ENCODE assay signal across 1 cellular context in genomic region chr11:9265211-9266131, GRCh38.
A peak's percentile ranks its signal among the peaks of the same experiment; 100 is the strongest.
TF ChIP-seq lines count a peak whose summit lies in the region.

TSS of gene DENND5A (minus strand) at chr11:9265350. CDS start at chr11:9265069, 281 bp downstream.

TF ChIP-seq in K562, 482 proteins besides CTCF, POLR2A, EP300 and RAD21 (continued from another document and continues in another):
- TF ChIP-seq ZBED1 (IDR thresholded peaks at IDR 0.05) (peak; percentile 45; the same call in 1 of the 2 replicates), MTA3 (IDR thresholded peaks at IDR 0.05; ENCODE audit: borderline replicate concordance) (peak; percentile 22; the same call in 1 of the 2 replicates), ZSCAN32 (CRISPR knock-in tag; IDR thresholded peaks at IDR 0.05) (0 out of 2 replicates have a peak, but pooled peaks have one; percentile 1), ZNF699 (CRISPR knock-in tag; IDR thresholded peaks at IDR 0.05; ENCODE audit: insufficient replicate concordance) (no peak), ZBTB7A (IDR thresholded peaks at IDR 0.05; ENCODE audit: borderline replicate concordance, control insufficient read depth, low read depth, low read length) (peak; percentile 84; the same call in 1 of the 2 replicates), ZNF785 (CRISPR knock-in tag; IDR thresholded peaks at IDR 0.05) (no peak), BCL6 (CRISPR knock-in tag; IDR thresholded peaks at IDR 0.05) (no peak), ESRRA (IDR thresholded peaks at IDR 0.05; ENCODE audit: borderline replicate concordance, low read depth) (peak; percentile 45; the same call in 1 of the 2 replicates), IFI16 (CRISPR knock-in tag; IDR thresholded peaks at IDR 0.05) (no peak), HDAC1 (IDR thresholded peaks at IDR 0.05) (0 out of 4 replicates have a peak, but pooled peaks of 1 of the 2 experiments have one; percentile 8), CUX1 (CRISPR knock-in tag; IDR thresholded peaks at IDR 0.05) (no peak), NFRKB (IDR thresholded peaks at IDR 0.05; ENCODE audit: low read depth) (no peak), ZFX (CRISPR knock-in tag; IDR thresholded peaks at IDR 0.05) (peak; percentile 78), MAFF (IDR thresholded peaks at IDR 0.05; ENCODE audit: low read length) (no peak), SUPT5H (IDR thresholded peaks at IDR 0.05) (peak; percentile 45; the same call in 1 of the 2 replicates), NCOA6 (IDR thresholded peaks at IDR 0.05) (no peak), HMGN3 (IDR thresholded peaks at IDR 0.05; ENCODE audit: borderline replicate concordance, extremely low read depth, insufficient read length, low read depth, low read length) (peak; percentile 39), NONO (IDR thresholded peaks at IDR 0.05; ENCODE audit: low read depth in 2 of 2, low read length in 1 of 2) (peak in 1 of 2 experiments; percentile 58; a peak in 2 of 4 replicates), ZNF274 (IDR thresholded peaks at IDR 0.05; ENCODE audit: borderline replicate concordance, low read depth, low read length) (no peak), FOSL1 (tag; conservative IDR thresholded peaks at IDR 0.05) (no peak), PHF8 (IDR thresholded peaks at IDR 0.05; ENCODE audit: borderline replicate concordance, low read length) (peak; percentile 59; the same call in 1 of the 2 replicates), ATF3 (IDR thresholded peaks at IDR 0.05) (peak; percentile 86), ATF3 (CRISPR knock-in tag; conservative IDR thresholded peaks at IDR 0.05) (no peak), MNT (conservative IDR thresholded peaks at IDR 0.05) (peak in 1 of 2 experiments; percentile 66; a peak in 3 of 4 replicates), JUN (IDR thresholded peaks at IDR 0.05; ENCODE audit: borderline replicate concordance, low read depth, low read length) (peak; percentile 72), JUN (CRISPR knock-in tag; IDR thresholded peaks at IDR 0.05; ENCODE audit: borderline replicate concordance) (no peak), NR4A1 (CRISPR knock-in tag; IDR thresholded peaks at IDR 0.05) (no peak), NR4A1 (tag; IDR thresholded peaks at IDR 0.05) (peak; percentile 26; the same call in 1 of the 2 replicates), MXI1 (IDR thresholded peaks at IDR 0.05; ENCODE audit: low read depth, low read length) (peak; percentile 37; the same call in 1 of the 2 replicates), LCOR (CRISPR knock-in tag; IDR thresholded peaks at IDR 0.05) (no peak), MAZ (CRISPR knock-in tag; conservative IDR thresholded peaks at IDR 0.05 in 1 of 2, IDR thresholded peaks at IDR 0.05 in 1 of 2) (peak; percentile 63 to 91; a peak in 3 of 4 replicates), GABPB1 (CRISPR knock-in tag; IDR thresholded peaks at IDR 0.05) (peak; percentile 28; the same call in 1 of the 2 replicates), HCFC1 (IDR thresholded peaks at IDR 0.05; ENCODE audit: low read depth, low read length) (peak; percentile 44; the same call in 1 of the 2 replicates), ZNF77 (CRISPR knock-in tag; IDR thresholded peaks at IDR 0.05) (no peak), TBP (optimal IDR thresholded peaks at IDR 0.05; ENCODE audit: low read depth, low read length) (peak; percentile 70), ZNF431 (CRISPR knock-in tag; IDR thresholded peaks at IDR 0.05) (no peak), YY1 (IDR thresholded peaks at IDR 0.05; ENCODE audit: borderline replicate concordance in 1 of 3, control insufficient read depth in 1 of 3, extremely low read depth in 1 of 3, insufficient read depth in 3 of 3, insufficient read length in 1 of 3, insufficient replicate concordance in 2 of 3, low read depth in 1 of 3, low read length in 2 of 3) (peak in 2 of 3 experiments; percentile 6 to 10), POLR2B (IDR thresholded peaks at IDR 0.05; ENCODE audit: low read depth, partially characterized antibody) (peak; percentile 45), CCNT2 (IDR thresholded peaks at IDR 0.05; ENCODE audit: borderline replicate concordance, extremely low read depth, insufficient read length, low read depth, low read length) (peak; percentile 60), CXXC5 (CRISPR knock-in tag; IDR thresholded peaks at IDR 0.05) (peak; percentile 90), KLF13 (tag; IDR thresholded peaks at IDR 0.05; ENCODE audit: borderline replicate concordance, low read depth) (peak; percentile 53; the same call in 1 of the 2 replicates), POLR2AphosphoS5 (IDR thresholded peaks at IDR 0.05; ENCODE audit: control insufficient read depth, insufficient read depth, low read depth, low read length) (peak; percentile 82)
- TF ChIP-seq, protein P1, sequence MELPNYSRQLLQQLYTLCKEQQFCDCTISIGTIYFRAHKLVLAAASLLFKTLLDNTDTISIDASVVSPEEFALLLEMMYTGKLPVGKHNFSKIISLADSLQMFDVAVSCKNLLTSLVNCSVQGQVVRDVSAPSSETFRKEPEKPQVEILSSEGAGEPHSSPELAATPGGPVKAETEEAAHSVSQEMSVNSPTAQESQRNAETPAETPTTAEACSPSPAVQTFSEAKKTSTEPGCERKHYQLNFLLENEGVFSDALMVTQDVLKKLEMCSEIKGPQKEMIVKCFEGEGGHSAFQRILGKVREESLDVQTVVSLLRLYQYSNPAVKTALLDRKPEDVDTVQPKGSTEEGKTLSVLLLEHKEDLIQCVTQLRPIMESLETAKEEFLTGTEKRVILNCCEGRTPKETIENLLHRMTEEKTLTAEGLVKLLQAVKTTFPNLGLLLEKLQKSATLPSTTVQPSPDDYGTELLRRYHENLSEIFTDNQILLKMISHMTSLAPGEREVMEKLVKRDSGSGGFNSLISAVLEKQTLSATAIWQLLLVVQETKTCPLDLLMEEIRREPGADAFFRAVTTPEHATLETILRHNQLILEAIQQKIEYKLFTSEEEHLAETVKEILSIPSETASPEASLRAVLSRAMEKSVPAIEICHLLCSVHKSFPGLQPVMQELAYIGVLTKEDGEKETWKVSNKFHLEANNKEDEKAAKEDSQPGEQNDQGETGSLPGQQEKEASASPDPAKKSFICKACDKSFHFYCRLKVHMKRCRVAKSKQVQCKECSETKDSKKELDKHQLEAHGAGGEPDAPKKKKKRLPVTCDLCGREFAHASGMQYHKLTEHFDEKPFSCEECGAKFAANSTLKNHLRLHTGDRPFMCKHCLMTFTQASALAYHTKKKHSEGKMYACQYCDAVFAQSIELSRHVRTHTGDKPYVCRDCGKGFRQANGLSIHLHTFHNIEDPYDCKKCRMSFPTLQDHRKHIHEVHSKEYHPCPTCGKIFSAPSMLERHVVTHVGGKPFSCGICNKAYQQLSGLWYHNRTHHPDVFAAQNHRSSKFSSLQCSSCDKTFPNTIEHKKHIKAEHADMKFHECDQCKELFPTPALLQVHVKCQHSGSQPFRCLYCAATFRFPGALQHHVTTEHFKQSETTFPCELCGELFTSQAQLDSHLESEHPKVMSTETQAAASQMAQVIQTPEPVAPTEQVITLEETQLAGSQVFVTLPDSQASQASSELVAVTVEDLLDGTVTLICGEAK (IDR thresholded peaks at IDR 0.05): 0 out of 2 replicates have a peak, but pooled peaks have one; percentile 35
- TF ChIP-seq, protein P1 (CRISPR knock-in tag; IDR thresholded peaks at IDR 0.05): no peak
- TF ChIP-seq, protein P2, sequence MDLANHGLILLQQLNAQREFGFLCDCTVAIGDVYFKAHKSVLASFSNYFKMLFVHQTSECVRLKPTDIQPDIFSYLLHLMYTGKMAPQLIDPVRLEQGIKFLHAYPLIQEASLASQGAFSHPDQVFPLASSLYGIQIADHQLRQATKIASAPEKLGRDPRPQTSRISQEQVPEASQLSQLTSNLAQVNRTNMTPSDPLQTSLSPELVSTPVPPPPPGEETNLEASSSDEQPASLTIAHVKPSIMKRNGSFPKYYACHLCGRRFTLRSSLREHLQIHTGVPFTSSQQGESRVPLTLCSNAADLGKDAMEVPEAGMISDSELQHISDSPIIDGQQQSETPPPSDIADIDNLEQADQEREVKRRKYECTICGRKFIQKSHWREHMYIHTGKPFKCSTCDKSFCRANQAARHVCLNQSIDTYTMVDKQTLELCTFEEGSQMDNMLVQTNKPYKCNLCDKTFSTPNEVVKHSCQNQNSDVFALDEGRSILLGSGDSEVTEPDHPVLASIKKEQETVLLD (IDR thresholded peaks at IDR 0.05): peak; percentile 52; the same call in 1 of the 2 replicates
- TF ChIP-seq, protein P3, sequence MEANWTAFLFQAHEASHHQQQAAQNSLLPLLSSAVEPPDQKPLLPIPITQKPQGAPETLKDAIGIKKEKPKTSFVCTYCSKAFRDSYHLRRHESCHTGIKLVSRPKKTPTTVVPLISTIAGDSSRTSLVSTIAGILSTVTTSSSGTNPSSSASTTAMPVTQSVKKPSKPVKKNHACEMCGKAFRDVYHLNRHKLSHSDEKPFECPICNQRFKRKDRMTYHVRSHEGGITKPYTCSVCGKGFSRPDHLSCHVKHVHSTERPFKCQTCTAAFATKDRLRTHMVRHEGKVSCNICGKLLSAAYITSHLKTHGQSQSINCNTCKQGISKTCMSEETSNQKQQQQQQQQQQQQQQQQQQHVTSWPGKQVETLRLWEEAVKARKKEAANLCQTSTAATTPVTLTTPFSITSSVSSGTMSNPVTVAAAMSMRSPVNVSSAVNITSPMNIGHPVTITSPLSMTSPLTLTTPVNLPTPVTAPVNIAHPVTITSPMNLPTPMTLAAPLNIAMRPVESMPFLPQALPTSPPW (CRISPR knock-in tag; IDR thresholded peaks at IDR 0.05): peak; percentile 96
